Comparison of ENCODE assay signal across 8 cellular contexts in genomic region chr17:3012926-3013581, GRCh38. TPM values are rescaled to one million over a fixed set of nuclear protein-coding genes. Genes with fewer than 3 reads are reported as not detected.
DNase-seq lines count a peak whose midpoint lies in the region; ATAC-seq and TF ChIP-seq lines count a peak whose summit lies in the region.

No MANE protein-coding gene starts in this region.

- no peak for TF ChIP-seq POLR2A in GM18505 (IDR thresholded peaks at IDR 0.05; ENCODE audit: borderline replicate concordance, extremely low read depth, insufficient read depth, insufficient read length)

- peaks cover 62% of the 10 kb centered on the region for H3K36me3 ChIP-seq in RWPE2 (ENCODE audit: low read depth)

- H3K9me3 ChIP-seq in RWPE2 (ENCODE audit: severe bottlenecking) = no peaks in the 10 kb centered on the region

- peak; percentile 69 for TF ChIP-seq CTCF in RWPE2 (IDR thresholded peaks at IDR 0.05; ENCODE audit: poor library complexity, severe bottlenecking)

- ATAC-seq in RWPE2 (ENCODE audit: low read depth) = peak; percentile 91
- peak; percentile 86 for ATAC-seq in Right ventricle myocardium inferior
- no peak for ATAC-seq in GM19328 (IDR thresholded peaks at IDR 0.05; ENCODE audit: unreplicated experiment)
- no peak for ATAC-seq in GM18505 (IDR thresholded peaks at IDR 0.05; ENCODE audit: unreplicated experiment)

- intact Hi-C loops in Right ventricle myocardium inferior (cut with DNase I) (loop anchor here (1.0 kb wide), 1 partner anchor 185 kb away; no protein-coding TSS in a partner anchor), posterior vena cava (cut with DNase I) (loop anchor here in 1 of 2 donors (5.0 kb wide), 1 partner anchor 186 kb away; no protein-coding TSS in a partner anchor)

- H3K27ac ChIP-seq in RWPE2 (ENCODE audit: poor library complexity, severe bottlenecking) = no peak overlapping the region

- peak; percentile 53 for DNase-seq in COLO668 (lab: John Stamatoyannopoulos, UW; ENCODE audit: unreplicated experiment)
- DNase-seq in HK-2 (ENCODE audit: unreplicated experiment) = peak; percentile 55
- no peak for DNase-seq in RWPE2 (ENCODE audit: low spot score)
- DNase-seq in activated naive CD4-positive, alpha-beta T cell treated with Interleukin-2 at 50 U/mL for 16 hours = peak; percentile 54
- no peak for DNase-seq in Right ventricle myocardium inferior (ENCODE audit: missing footprints)
- peak; percentile 80 for DNase-seq in posterior vena cava (ENCODE audit: low spot score)

- H3K27me3 ChIP-seq in RWPE2 (ENCODE audit: insufficient read depth, poor library complexity, severe bottlenecking) = no peaks in the 10 kb centered on the region

- H3K4me3 ChIP-seq in RWPE2 (ENCODE audit: severe bottlenecking) = no peak overlapping the region

- no peaks in the 10 kb centered on the region for H3K4me1 ChIP-seq in RWPE2 (ENCODE audit: insufficient read depth, poor library complexity, severe bottlenecking)

RNA-seq across cellular contexts. Expression of gene OR1D5, which starts 50.4 kb away (rescaled TPM):
- not detected for total RNA-seq in Right ventricle myocardium inferior
- not detected for total RNA-seq in posterior vena cava

Comparison
In these comparisons a context has a peak if more than half of its experiments do, and no peak if none do; other contexts are left out.
1. DNase-seq: peak in COLO668 (single experiment), HK-2 (single experiment), activated naive CD4-positive, alpha-beta T cell treated with Interleukin-2 at 50 U/mL for 16 hours (single experiment) and posterior vena cava (single experiment); none in RWPE2 (single experiment) and Right ventricle myocardium inferior (single experiment).
2. ATAC-seq: peak in RWPE2 (single experiment) and Right ventricle myocardium inferior (single experiment); none in GM19328 (single experiment) and GM18505 (single experiment).